In the genomic region with DNA sequence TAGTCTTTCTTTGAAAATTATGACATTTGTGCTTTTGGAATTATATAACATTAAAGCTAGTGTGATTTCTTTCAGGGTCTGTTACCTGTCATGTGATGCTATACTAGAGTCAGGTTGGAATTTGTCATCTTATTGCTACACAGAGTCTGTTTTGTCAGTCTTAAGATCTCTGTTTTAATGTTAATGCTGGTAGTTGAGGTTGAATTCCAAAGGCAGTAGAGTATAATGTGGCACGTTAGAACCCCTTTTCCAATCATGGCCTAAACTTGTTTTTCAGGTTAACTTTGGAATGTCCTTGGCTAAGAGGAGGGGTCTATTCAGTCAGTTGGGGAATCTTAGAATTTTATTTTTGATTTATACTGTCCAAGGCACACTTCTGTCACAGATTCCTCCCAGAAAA, we compare ENCODE assay signal across 18 cellular contexts.
DNase-seq lines count a peak whose midpoint lies in the region; ATAC-seq and TF ChIP-seq lines count a peak whose summit lies in the region.
"Had no signal": no experiment of that assay in that cellular context is flagged by ENCODE, and none has a peak within 500 bp of the region (broad histone marks: within the 10 kb centered on the region; RNA-seq: fewer than 3 reads in every experiment).

No MANE protein-coding gene starts in this region.

- peaks cover 13% of the 10 kb centered on the region for H3K9me3 Mint-ChIP-seq in mesothelial cell of epicardium
- peaks cover 16% of the 10 kb centered on the region for H3K9me3 Mint-ChIP-seq in CD4-positive, alpha-beta T cell

- H3K79me2 ChIP-seq in Loucy (ENCODE audit: insufficient read depth, low read length), result no peaks in the 10 kb centered on the region

- no peak overlapping the region for H3K4me3 Mint-ChIP-seq in mesothelial cell of epicardium
- H3K4me3 Mint-ChIP-seq in CD4-positive, alpha-beta T cell, result no peak overlapping the region
- H3K4me3 Mint-ChIP-seq: B cell; CD14-positive monocyte; CD8-positive, alpha-beta memory T cell; HFFc6 had no signal

- intact Hi-C loops in CD4-positive, alpha-beta T cell (cut with DNase I, micrococcal nuclease), result no loop called here

- no peak for TF ChIP-seq CTCF in Loucy (conservative IDR thresholded peaks at IDR 0.05; ENCODE audit: low read length)
- no peak for TF ChIP-seq CTCF in mesothelial cell of epicardium (IDR thresholded peaks at IDR 0.05; ENCODE audit: unreplicated experiment)
- TF ChIP-seq CTCF in CD4-positive, alpha-beta T cell (IDR thresholded peaks at IDR 0.05), result no peak

- H3K36me3 Mint-ChIP-seq in mesothelial cell of epicardium, result no peaks in the 10 kb centered on the region
- H3K36me3 Mint-ChIP-seq in CD4-positive, alpha-beta T cell (ENCODE audit: low read depth), result no peaks in the 10 kb centered on the region
- H3K36me3 Mint-ChIP-seq: CD14-positive monocyte; CD8-positive, alpha-beta memory T cell had no signal

- H3K9ac ChIP-seq in Loucy (ENCODE audit: low read depth, low read length, poor library complexity, severe bottlenecking), result no peak overlapping the region

- no peaks in the 10 kb centered on the region for H4K20me1 ChIP-seq in Loucy (ENCODE audit: insufficient read depth, low read length, poor library complexity, severe bottlenecking)

- no peak overlapping the region for H3K27ac ChIP-seq in CD4-positive, alpha-beta T cell (ENCODE audit: low read depth, low read length)
- H3K27ac ChIP-seq: HL-60 had no signal

- CTCF ChIA-PET in CD4-positive, alpha-beta T cell (lab: Charles Lee), result no interaction called here

- H3K27me3 ChIP-seq in Loucy (ENCODE audit: insufficient read depth, low read length, poor library complexity, severe bottlenecking), result no peaks in the 10 kb centered on the region
- no peaks in the 10 kb centered on the region for H3K27me3 ChIP-seq in CD4-positive, alpha-beta T cell (ENCODE audit: control insufficient read depth, insufficient read depth, low read length)

- peak overlapping the region; percentile 2 for H3K27ac Mint-ChIP-seq in mesothelial cell of epicardium
- no peak overlapping the region for H3K27ac Mint-ChIP-seq in CD4-positive, alpha-beta T cell
- H3K27ac Mint-ChIP-seq: B cell; CD14-positive monocyte; CD8-positive, alpha-beta memory T cell; HFFc6 had no signal

- H3F3A ChIP-seq in Loucy (ENCODE audit: low read depth), result no peaks in the 10 kb centered on the region

- no peaks in the 10 kb centered on the region for H3K9me3 ChIP-seq in Loucy (ENCODE audit: insufficient read depth, low read depth, low read length)
- H3K9me3 ChIP-seq in CD4-positive, alpha-beta T cell (ENCODE audit: control insufficient read depth, low read length), result no peaks in the 10 kb centered on the region

- POLR2A ChIA-PET in CD4-positive, alpha-beta T cell (lab: Charles Lee), result no interaction called here

- DNase-seq in ELF-1 (ENCODE audit: low read depth, low spot score) (peak; percentile 40), iPS DF 19.7 (ENCODE audit: low read depth, low spot score) (peak; percentile 33), mesothelial cell of epicardium (ENCODE audit: low spot score in 2 of 2, unreplicated experiment in 2 of 2) (no peak), dermis blood vessel endothelial cell (no peak)
- no peak for DNase-seq in CD4-positive, alpha-beta T cell
- DNase-seq in activated CD8-positive, alpha-beta memory T cell treated with anti-CD3 and anti-CD28 coated beads for 24 hours, result no peak
- DNase-seq: CD8-positive, alpha-beta memory T cell; DMS53; GOT3; HCEC 1CT; HFFc6; IMR-90; KBM-7 had no signal

- ATAC-seq in CD4-positive, alpha-beta T cell (ENCODE audit: poor library complexity), result no peak
- ATAC-seq: GM12878 had no signal

- H3K9me2 ChIP-seq in Loucy (replicated peaks; ENCODE audit: low read depth, low read length), result no peaks in the 10 kb centered on the region

- H3K4me3 ChIP-seq in Loucy (ENCODE audit: low read length, poor library complexity, severe bottlenecking), result no peak overlapping the region
- H3K4me3 ChIP-seq: GM12878 had no signal

- no peaks in the 10 kb centered on the region for H3K36me3 ChIP-seq in Loucy (ENCODE audit: insufficient read depth, low read length)

- H3K4me1 Mint-ChIP-seq in mesothelial cell of epicardium, result peaks cover 9% of the 10 kb centered on the region
- no peaks in the 10 kb centered on the region for H3K4me1 Mint-ChIP-seq in CD4-positive, alpha-beta T cell (ENCODE audit: low read depth)
- H3K4me1 Mint-ChIP-seq: B cell; CD14-positive monocyte; CD8-positive, alpha-beta memory T cell had no signal

- H3K4me2 ChIP-seq in Loucy (ENCODE audit: low read depth, low read length, poor library complexity, severe bottlenecking), result peak overlapping the region; percentile 31

- H3K4me1 ChIP-seq in Loucy (ENCODE audit: insufficient read depth, low read length, poor library complexity, severe bottlenecking), result peaks cover 16% of the 10 kb centered on the region

- no peaks in the 10 kb centered on the region for H3K27me3 Mint-ChIP-seq in mesothelial cell of epicardium (ENCODE audit: low read depth)
- no peaks in the 10 kb centered on the region for H3K27me3 Mint-ChIP-seq in CD4-positive, alpha-beta T cell
- H3K27me3 Mint-ChIP-seq: B cell; CD8-positive, alpha-beta memory T cell had no signal

- peak overlapping the region; percentile 71; the same call in 1 of the 2 replicates for H2AFZ ChIP-seq in Loucy (ENCODE audit: low read length)

Comparison
In these comparisons a context has a peak if more than half of its experiments do, and no peak if none do; other contexts are left out.
1. DNase-seq: peak in ELF-1 (single experiment) and iPS DF 19.7 (single experiment); none in mesothelial cell of epicardium (0 of 2), CD4-positive, alpha-beta T cell (0 of 10), dermis blood vessel endothelial cell (single experiment) and activated CD8-positive, alpha-beta memory T cell treated with anti-CD3 and anti-CD28 coated beads for 24 hours (single experiment).